18 cellular contexts compared by ENCODE assay signal in the genomic region with DNA sequence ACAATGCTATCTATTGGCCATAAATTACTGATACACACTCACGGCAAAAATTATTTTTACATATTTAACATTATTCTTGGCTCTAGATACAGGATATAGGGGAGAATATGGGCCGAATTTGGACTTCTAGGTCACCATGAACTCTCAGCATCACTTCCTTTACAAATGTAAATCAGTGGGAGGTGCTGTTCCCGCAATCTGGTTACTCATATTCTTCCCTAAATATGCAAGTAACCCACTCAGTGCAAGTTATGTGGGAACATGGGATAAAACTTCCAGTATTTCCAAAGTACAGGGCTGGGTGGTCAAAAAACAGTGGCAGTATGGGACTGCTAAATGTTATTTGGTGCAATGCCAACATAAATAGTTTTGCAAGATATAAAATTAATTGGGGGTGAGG.
"Had no signal": no experiment of that assay in that cellular context is flagged by ENCODE, and none has a peak within 500 bp of the region (broad histone marks: within the 10 kb centered on the region; RNA-seq: fewer than 3 reads in every experiment).

No MANE protein-coding gene starts in this region.

- H3K27ac ChIP-seq: colonic mucosa, spleen, VCaP had no signal

- DNase-seq: activated CD4-positive, alpha-beta T cell treated with anti-CD3 and anti-CD28 coated beads for 1 hour; activated CD4-positive, alpha-beta T cell treated with anti-CD3 and anti-CD28 coated beads, Interleukin-2, amount 50 U/mL, for 4 hours; activated gamma-delta T cell; adrenal gland; colonic mucosa; posterior cingulate gyrus; retina; spleen; stimulated activated naive CD4-positive, alpha-beta T cell treated with Interleukin-2 at 50 U/mL for 16 hours; substantia nigra; T-helper 2 cell; tibial artery had no signal

- H3K9me3 ChIP-seq: adrenal gland, colonic mucosa had no signal

- H3K4me3 Mint-ChIP-seq: brain; central memory CD8-positive, alpha-beta T cell; natural killer cell treated with Interleukin-12 subunit alpha and Interleukin-12 subunit beta and Interleukin-15 and Interleukin-18, amount 100 ng/mL, for 72 hours had no signal

- H3K4me3 ChIP-seq: adrenal gland, colonic mucosa, spleen, tibial artery had no signal

- FAIRE-seq: endometrium had no signal

- H3K27ac Mint-ChIP-seq: activated naive CD4-positive, alpha-beta T cell treated with anti-CD3 and anti-CD28 coated beads, Interleukin-2, amount 50 U/mL, for 72 hours; natural killer cell treated with Interleukin-12 subunit alpha and Interleukin-12 subunit beta and Interleukin-15 and Interleukin-18, amount 100 ng/mL, for 72 hours had no signal

- H3K4me1 ChIP-seq: colonic mucosa, spleen had no signal

- H3K27me3 ChIP-seq: adrenal gland, colonic mucosa, spleen, tibial artery had no signal

- H3K27me3 Mint-ChIP-seq: central memory CD8-positive, alpha-beta T cell; natural killer cell treated with Interleukin-12 subunit alpha and Interleukin-12 subunit beta and Interleukin-15 and Interleukin-18, amount 100 ng/mL, for 72 hours had no signal

- H3K36me3 ChIP-seq: adrenal gland, colonic mucosa, spleen, tibial artery had no signal

- H3K4me1 Mint-ChIP-seq: brain had no signal

- ATAC-seq: activated naive CD4-positive, alpha-beta T cell treated with anti-CD3 and anti-CD28 coated beads, Interleukin-2, amount 50 U/mL, for 72 hours; natural killer cell treated with Interleukin-12 subunit alpha and Interleukin-12 subunit beta and Interleukin-15 and Interleukin-18, amount 100 ng/mL, for 72 hours had no signal
